Comparison of ENCODE assay signal across 14 cellular contexts in the genomic region with DNA sequence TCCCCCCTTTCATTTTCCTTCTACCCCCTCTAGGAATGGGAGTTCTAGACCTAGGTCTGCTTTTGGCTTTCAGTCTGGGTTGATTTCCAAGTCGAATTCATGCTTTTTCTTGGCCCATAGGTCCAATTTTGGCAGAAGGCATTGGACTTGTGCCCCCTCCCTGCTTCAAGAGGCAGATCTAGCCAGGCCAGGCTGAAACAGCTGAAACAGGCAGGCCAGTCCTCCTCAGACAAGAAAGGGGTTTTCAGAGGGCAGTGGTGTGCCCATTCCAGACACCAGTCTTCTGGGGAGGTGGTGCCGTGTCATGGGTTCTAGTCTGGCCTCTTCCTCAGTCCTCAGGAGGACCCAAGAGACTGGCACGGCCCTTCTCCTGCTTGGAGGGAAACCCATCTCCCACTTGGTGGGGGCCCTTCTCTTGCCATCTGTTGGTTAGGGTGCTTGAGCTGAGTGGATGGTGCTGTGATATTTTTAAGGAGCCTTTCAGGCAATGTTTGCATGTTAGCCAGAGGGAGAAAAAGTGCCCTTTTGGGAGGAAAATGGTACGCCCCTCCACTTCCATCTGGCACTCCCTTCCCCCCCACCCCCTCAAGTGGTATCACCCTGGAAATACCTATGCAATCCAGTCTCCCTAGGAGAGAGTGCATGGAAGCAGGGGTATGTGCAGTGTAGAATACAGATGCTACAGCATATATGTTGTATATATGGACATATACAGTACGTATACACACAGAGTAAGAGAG. TPM values are rescaled to one million over a fixed set of nuclear protein-coding genes. Genes with fewer than 3 reads are reported as not detected.
"Had no signal": no experiment of that assay in that cellular context is flagged by ENCODE, and none has a peak within 500 bp of the region (broad histone marks: within the 10 kb centered on the region; RNA-seq: fewer than 3 reads in every experiment).

No MANE protein-coding gene starts in this region.

- H3K27me3 ChIP-seq: body of pancreas, gastroesophageal sphincter, ovary had no signal

- H3K27ac ChIP-seq: body of pancreas, gastroesophageal sphincter, heart left ventricle, ovary, stomach had no signal

- FAIRE-seq: colon, endometrium, small intestine had no signal

- H3K36me3 ChIP-seq: ovary had no signal

- DNase-seq: T1000 had no signal

- H3K4me1 ChIP-seq: body of pancreas, gastroesophageal sphincter had no signal

- H3K4me3 ChIP-seq: body of pancreas, gastroesophageal sphincter, heart left ventricle, ovary, stomach had no signal

- H3K9me3 ChIP-seq: body of pancreas, gastroesophageal sphincter, heart left ventricle, ovary, stomach had no signal

RNA-seq across cellular contexts. Expression of gene SYT13, which starts 53.6 kb away (rescaled TPM):
- total RNA-seq: activated CD8-positive, alpha-beta T cell treated with anti-CD3 and anti-CD28 coated beads for 36 hours; activated naive CD8-positive, alpha-beta T cell treated with anti-CD3 and anti-CD28 coated beads, Interleukin-2, amount 10 ng/mL, durations not matched to agents 7 days and 5 days; activated T-helper 17 cell treated with anti-CD3 and anti-CD28 coated beads, Interleukin-2, amount 50 U/mL, for 72 hours; naive thymus-derived CD4-positive, alpha-beta T cell; pulmonary artery endothelial cell had no signal
- polyA plus RNA-seq: naive thymus-derived CD4-positive, alpha-beta T cell had no signal
